In genomic region chr10:14173706-14174594, GRCh38 we compare ENCODE assay signal across 8 cellular contexts.
A peak's percentile ranks its signal among the peaks of the same experiment; 100 is the strongest.
DNase-seq lines count a peak whose midpoint lies in the region; ATAC-seq, FAIRE-seq and TF ChIP-seq lines count a peak whose summit lies in the region.

No MANE protein-coding gene starts in this region.

- TF ChIP-seq POLR2A in H54 (IDR thresholded peaks at IDR 0.05; ENCODE audit: low read depth, low read length), result no peak

- no peak for ATAC-seq in HG03039 (IDR thresholded peaks at IDR 0.05; ENCODE audit: unreplicated experiment)

- no peaks in the 10 kb centered on the region for H3K4me1 ChIP-seq in thymus (ENCODE audit: control insufficient read depth, insufficient read depth, low read length)

- H3K4me3 ChIP-seq in GM12864 (ENCODE audit: low read depth, low read length) (peak overlapping the region; percentile 29), thymus (ENCODE audit: low read length) (peak overlapping the region; percentile 28)

- DNase-seq in GM12864 (ENCODE audit: low read depth) (no peak), NCI-H69 (lab: John Stamatoyannopoulos, UW) (peak; percentile 82), cerebellar cortex (ENCODE audit: low spot score) (peak; percentile 80), lung microvascular endothelial cell (ENCODE audit: low read depth in 2 of 2) (peak; percentile 3 to 10), H54 (ENCODE audit: insufficient read length, low spot score) (no peak), RCC 7860 (ENCODE audit: low spot score) (no peak)

- no peak for FAIRE-seq in H54 (lab: Jason Lieb, UNC)
- no peak for FAIRE-seq in RCC 7860 (lab: Jason Lieb, UNC)

- no peak overlapping the region for H3K27ac ChIP-seq in thymus (ENCODE audit: low read depth)

- 5% methylated on average over 32 of the region's 32 CpGs for WGBS in thymus

- H3K36me3 ChIP-seq in thymus (ENCODE audit: control insufficient read depth, insufficient read depth), result no peaks in the 10 kb centered on the region

- H3K27me3 ChIP-seq in thymus (ENCODE audit: control insufficient read depth, insufficient read depth), result peaks cover 3% of the 10 kb centered on the region

- no peak for TF ChIP-seq CTCF in GM12864 (IDR thresholded peaks at IDR 0.05; ENCODE audit: low read depth, low read length, missing control alignments)

- H3K9me3 ChIP-seq in thymus (ENCODE audit: control insufficient read depth), result no peaks in the 10 kb centered on the region

Comparison
In these comparisons a context has a peak if more than half of its experiments do, and no peak if none do; other contexts are left out.
1. DNase-seq: peak in NCI-H69 (single experiment), cerebellar cortex (single experiment) and lung microvascular endothelial cell (2 of 2); none in GM12864 (single experiment), H54 (single experiment) and RCC 7860 (single experiment).